In genomic region chr19:2329162-2329505, GRCh38 we compare ENCODE assay signal across 9 cellular contexts. TPM values are rescaled to one million over a fixed set of nuclear protein-coding genes. Genes with fewer than 3 reads are reported as not detected.
A peak's percentile ranks its signal among the peaks of the same experiment; 100 is the strongest.
DNase-seq lines count a peak whose midpoint lies in the region; TF ChIP-seq lines count a peak whose summit lies in the region.
"Had no signal": no experiment of that assay in that cellular context is flagged by ENCODE, and none has a peak within 500 bp of the region (broad histone marks: within the 10 kb centered on the region; RNA-seq: fewer than 3 reads in every experiment).

No MANE protein-coding gene starts in this region.

- no peak for TF ChIP-seq CTCF in AG04450 (IDR thresholded peaks at IDR 0.05; ENCODE audit: low read depth, low read length)
- TF ChIP-seq CTCF in chondrocyte (IDR thresholded peaks at IDR 0.05), result no peak

- H3K4me1 ChIP-seq in HUES64 (ENCODE audit: insufficient read depth, low read length) (peaks cover 22% of the 10 kb centered on the region), muscle layer of colon (ENCODE audit: insufficient read depth, low read length) (peaks cover 40% of the 10 kb centered on the region)

- H3K27ac Mint-ChIP-seq in chondrocyte (ENCODE audit: unreplicated experiment), result peak overlapping the region; percentile 82

- H3K4me3 ChIP-seq in AG04450 (ENCODE audit: low read depth, low read length) (peak overlapping the region; percentile 86), HUES64 (ENCODE audit: low read length) (peak overlapping the region; percentile 82), muscle layer of colon (ENCODE audit: low read depth in 1 of 2, low read length in 2 of 2) (peak overlapping the region; percentile 82 to 93)

- H3K9me3 ChIP-seq in AG04450 (ENCODE audit: control insufficient read depth, insufficient read depth, low read length) (peaks cover under 1% of the 10 kb centered on the region; the same call in 1 of the 2 replicates), HUES64 (ENCODE audit: insufficient read depth, low read depth, low read length) (no peaks in the 10 kb centered on the region), muscle layer of colon (ENCODE audit: low read length) (no peaks in the 10 kb centered on the region)

- no peaks in the 10 kb centered on the region for H3K27me3 Mint-ChIP-seq in chondrocyte (ENCODE audit: low read depth)

- WGBS in HUES64, result 14% methylated on average over 18 of the region's 18 CpGs

- H3K4me1 Mint-ChIP-seq in chondrocyte (ENCODE audit: low read depth), result peaks cover 47% of the 10 kb centered on the region

- H3K4me3 Mint-ChIP-seq in chondrocyte (ENCODE audit: unreplicated experiment), result peak overlapping the region; percentile 99

- peaks cover 10% of the 10 kb centered on the region for H3K36me3 Mint-ChIP-seq in chondrocyte (ENCODE audit: low read depth)

- DNase-seq in AG04450 (ENCODE audit: low read depth, low spot score) (no peak), chondrocyte (ENCODE audit: low spot score) (no peak), NCI-H128 (lab: John Stamatoyannopoulos, UW; ENCODE audit: unreplicated experiment) (no peak), NCI-H526 (lab: John Stamatoyannopoulos, UW) (no peak), H4 (ENCODE audit: low spot score) (no peak)
- no peak for DNase-seq in activated CD4-positive, alpha-beta T cell treated with anti-CD3 and anti-CD28 coated beads, Interleukin-2, amount 50 U/mL, for 4 hours

- peaks cover 15% of the 10 kb centered on the region for H3K36me3 ChIP-seq in HUES64 (ENCODE audit: insufficient read depth, low read length)
- no peaks in the 10 kb centered on the region for H3K36me3 ChIP-seq in muscle layer of colon (ENCODE audit: insufficient read depth, low read length)

- H3K9ac ChIP-seq in HUES64 (ENCODE audit: low read depth, low read length), result peak overlapping the region; percentile 87
- H3K9ac ChIP-seq in muscle layer of colon (ENCODE audit: low read length), result peak overlapping the region; percentile 65

- H3K9me3 Mint-ChIP-seq in chondrocyte (ENCODE audit: low read depth), result no peaks in the 10 kb centered on the region

- H3K27ac ChIP-seq in AG04450 (ENCODE audit: low read depth, low read length), result peak overlapping the region; percentile 21
- peak overlapping the region; percentile 86; the same call in 1 of the 2 replicates for H3K27ac ChIP-seq in HUES64 (ENCODE audit: low read depth, low read length)
- H3K27ac ChIP-seq in muscle layer of colon (ENCODE audit: low read depth, low read length), result peak overlapping the region; percentile 85

- H3K27me3 ChIP-seq in AG04450 (ENCODE audit: control insufficient read depth, insufficient read depth, low read length) (no peaks in the 10 kb centered on the region), HUES64 (ENCODE audit: insufficient read depth, low read length) (no peaks in the 10 kb centered on the region), muscle layer of colon (ENCODE audit: control insufficient read depth in 1 of 2, insufficient read depth in 2 of 2, low read length in 2 of 2) (no peaks in the 10 kb centered on the region)

- CTCF ChIA-PET in AG04450 (lab: Charles Lee), result interaction anchor here (1.5 kb wide), 1 partner anchor 13 kb away, joined by 5 read pairs; no protein-coding TSS in a partner anchor

- POLR2A ChIA-PET in AG04450 (lab: Yijun Ruan, JAX), result no interaction called here

RNA-seq across cellular contexts. Expression of gene SPPL2B, which starts 0.7 kb away (rescaled TPM):
- polyA plus RNA-seq in AG04450 (2011; rRNA removed), result 9.9 and 15.7 TPM in 2 replicates
- 7.3 and 9.2 TPM in 2 replicates for polyA minus RNA-seq in AG04450 (2011; rRNA and poly(A)+ RNA removed)
- polyA plus RNA-seq in HUES64 (2013, experiment 1 of 2), result 26.4 TPM
- 25.6 TPM for polyA plus RNA-seq in HUES64 (2013, experiment 2 of 2)
- 48.9 to 67.0 TPM (median 51.4 TPM) in 3 replicates for total RNA-seq in chondrocyte
- 9.3 and 10.2 TPM in 2 replicates for total RNA-seq in H4 (2014; rRNA removed; shearing (Covaris generic))

RNA-seq across cellular contexts. Expression of gene LSM7, which starts 0.7 kb away (rescaled TPM):
- polyA plus RNA-seq in AG04450 (2011; rRNA removed), result 137 and 192 TPM in 2 replicates
- polyA minus RNA-seq in AG04450 (2011; rRNA and poly(A)+ RNA removed), result 37.1 and 39.4 TPM in 2 replicates
- 233 TPM for polyA plus RNA-seq in HUES64 (2013, experiment 1 of 2)
- 223 TPM for polyA plus RNA-seq in HUES64 (2013, experiment 2 of 2)
- 73.9 to 88.1 TPM (median 76.2 TPM) in 3 replicates for total RNA-seq in chondrocyte
- total RNA-seq in H4 (2014; rRNA removed; shearing (Covaris generic)), result 235 and 259 TPM in 2 replicates

RNA-seq across cellular contexts. Expression of gene LINGO3, which starts 21.2 kb away (rescaled TPM):
- not detected in 2 replicates for polyA plus RNA-seq in AG04450 (2011; rRNA removed)
- polyA minus RNA-seq in AG04450 (2011; rRNA and poly(A)+ RNA removed), result not detected in 2 replicates
- polyA plus RNA-seq in HUES64 (2013, experiment 1 of 2), result 0.10 TPM
- polyA plus RNA-seq in HUES64 (2013, experiment 2 of 2), result 0.38 TPM
- total RNA-seq in chondrocyte, result 0.15 to 0.48 TPM in 2 of 3 replicates, not detected in the other
- total RNA-seq in H4 (2014; rRNA removed; shearing (Covaris generic)), result 0.02 TPM in 1 of 2 replicates, not detected in the other

RNA-seq across cellular contexts. Expression of gene TMPRSS9, which starts 30.9 kb away (rescaled TPM):
- polyA plus RNA-seq in AG04450 (2011; rRNA removed), result not detected in 2 replicates
- not detected in 2 replicates for polyA minus RNA-seq in AG04450 (2011; rRNA and poly(A)+ RNA removed)
- polyA plus RNA-seq in HUES64 (2013, experiment 1 of 2), result 0.35 TPM
- polyA plus RNA-seq in HUES64 (2013, experiment 2 of 2), result 0.19 TPM
- 0.15 to 0.26 TPM in 2 of 3 replicates, not detected in the other for total RNA-seq in chondrocyte
- total RNA-seq in H4 (2014; rRNA removed; shearing (Covaris generic)), result 0.45 TPM in 1 of 2 replicates, not detected in the other
- total RNA-seq: activated CD8-positive, alpha-beta memory T cell treated with anti-CD3 and anti-CD28 coated beads for 36 hours had no signal

RNA-seq across cellular contexts. Expression of gene PEAK3, which starts 47.2 kb away (rescaled TPM):
- 0.04 TPM in 1 of 2 replicates, not detected in the other for polyA plus RNA-seq in AG04450 (2011; rRNA removed)
- polyA minus RNA-seq in AG04450 (2011; rRNA and poly(A)+ RNA removed), result not detected in 2 replicates
- not detected for polyA plus RNA-seq in HUES64 (2013, experiment 1 of 2)
- polyA plus RNA-seq in HUES64 (2013, experiment 2 of 2), result not detected
- 0.31 to 0.50 TPM (median 0.38 TPM) in 3 replicates for total RNA-seq in chondrocyte
- total RNA-seq in H4 (2014; rRNA removed; shearing (Covaris generic)), result 0.06 TPM in 1 of 2 replicates, not detected in the other

Comparison
In these comparisons a context has a peak if more than half of its experiments do, and no peak if none do; other contexts are left out.
1. H3K27ac ChIP-seq: peak in every context shown above with its lines; median percentile 86 in HUES64; 85 in muscle layer of colon; 21 in AG04450.